Comparison of ENCODE assay signal across 1 cellular context in genomic region chr4:122845066-122845465, GRCh38.
TF ChIP-seq lines count a peak whose summit lies in the region.

No MANE protein-coding gene starts in this region.

TF ChIP-seq in WTC11, 78 proteins besides CTCF, POLR2A, EP300 and RAD21 (continued from another document):
- no peak for TF ChIP-seq NFATC4 (CRISPR knock-in tag; IDR thresholded peaks at IDR 0.05)
- TF ChIP-seq TP53 (CRISPR knock-in tag; IDR thresholded peaks at IDR 0.05): no peak
- no peak for TF ChIP-seq ZBTB21 (CRISPR knock-in tag; IDR thresholded peaks at IDR 0.05; ENCODE audit: borderline replicate concordance)
- no peak for TF ChIP-seq ZNF138 (CRISPR knock-in tag; conservative IDR thresholded peaks at IDR 0.05)
- TF ChIP-seq ZNF416 (CRISPR knock-in tag; IDR thresholded peaks at IDR 0.05): no peak
